ENCODE assay signal across 22 cellular contexts in genomic region chr1:170567214-170567613, GRCh38. TPM values are rescaled to one million over a fixed set of nuclear protein-coding genes. Genes with fewer than 3 reads are reported as not detected.
DNase-seq lines count a peak whose midpoint lies in the region; ATAC-seq, FAIRE-seq and TF ChIP-seq lines count a peak whose summit lies in the region.
"Had no signal": no experiment of that assay in that cellular context is flagged by ENCODE, and none has a peak within 500 bp of the region (broad histone marks: within the 10 kb centered on the region; RNA-seq: fewer than 3 reads in every experiment).

No MANE protein-coding gene starts in this region.

- BruUV-seq in IMR-90 (replicated peaks; lab: Mats Ljungman, UMichigan), result no TSS peak

- no peak for TF ChIP-seq RAD21 in IMR-90 (IDR thresholded peaks at IDR 0.05; ENCODE audit: low read length)

- no peak overlapping the region for H4K5ac ChIP-seq in IMR-90 (ENCODE audit: low read depth, low read length)

- H4K8ac ChIP-seq in IMR-90 (ENCODE audit: low read depth in 2 of 2, low read length in 2 of 2), result no peak overlapping the region

- no peak overlapping the region for H3K23ac ChIP-seq in IMR-90 (ENCODE audit: low read depth, low read length)

- TF ChIP-seq POLR2A in IMR-90 (IDR thresholded peaks at IDR 0.05; ENCODE audit: low read depth, low read length), result no peak

- peak overlapping the region; percentile 30; the same call in 1 of the 2 replicates for H2AK5ac ChIP-seq in IMR-90 (ENCODE audit: low read depth, low read length)

- no peak overlapping the region for H2AFZ ChIP-seq in IMR-90 (replicated peaks; ENCODE audit: low read length, poor library complexity)

- H2BK15ac ChIP-seq in IMR-90 (ENCODE audit: low read depth, low read length), result no peak overlapping the region

- no peaks in the 10 kb centered on the region; a peak in 1 of 4 replicates for H3K79me1 ChIP-seq in IMR-90 (ENCODE audit: low read depth in 1 of 2, low read length in 2 of 2)

- POLR2A ChIA-PET in IMR-90 (lab: Charles Lee; ENCODE audit: unreplicated experiment), result no interaction called here

- H3K4me2 ChIP-seq in IMR-90 (ENCODE audit: low read depth, low read length), result no peak overlapping the region
- H3K4me2 ChIP-seq: BLaER1 had no signal

- TF ChIP-seq CTCF in IMR-90 (conservative IDR thresholded peaks at IDR 0.05; ENCODE audit: low read depth, low read length) (no peak), chondrocyte (IDR thresholded peaks at IDR 0.05) (no peak), osteocyte (IDR thresholded peaks at IDR 0.05) (no peak), GM10266 (IDR thresholded peaks at IDR 0.05; ENCODE audit: control insufficient read depth, insufficient read depth, low read depth, missing control alignments) (no peak)

- no peaks in the 10 kb centered on the region for H3K9me3 ChIP-seq in IMR-90 (ENCODE audit: control insufficient read depth, insufficient read depth, low read length)
- H3K9me3 ChIP-seq: BLaER1 had no signal

- H3K36me3 ChIP-seq in IMR-90 (ENCODE audit: control insufficient read depth, insufficient read depth, low read length), result no peaks in the 10 kb centered on the region
- H3K36me3 ChIP-seq: BLaER1 had no signal

- H2BK120ac ChIP-seq in IMR-90 (ENCODE audit: low read depth, low read length), result 0 out of 2 replicates have a peak overlapping the region, but pooled peaks have one; percentile 21

- H3K4me3 ChIP-seq in IMR-90 (ENCODE audit: insufficient read depth, low read depth, low read length), result no peak overlapping the region
- H3K4me3 ChIP-seq: BLaER1, GM12878 had no signal

- H3K14ac ChIP-seq in IMR-90 (replicated peaks; ENCODE audit: low read depth, low read length), result no peak overlapping the region

- in situ Hi-C loops in IMR-90 (cut with MboI; ENCODE audit: low sequenced_read_pairs), result no loop called here

- no peaks in the 10 kb centered on the region for H4K20me1 ChIP-seq in IMR-90 (ENCODE audit: insufficient read depth, low read length)
- H4K20me1 ChIP-seq: BLaER1 had no signal

- no peak overlapping the region for H3K9ac ChIP-seq in IMR-90 (ENCODE audit: low read depth, low read length)
- H3K9ac ChIP-seq: BLaER1 had no signal

- H3K18ac ChIP-seq in IMR-90 (ENCODE audit: low read depth, low read length), result no peak overlapping the region; the same call in 1 of the 2 replicates

- H3K27me3 ChIP-seq in IMR-90 (ENCODE audit: control insufficient read depth, insufficient read depth, low read length), result no peaks in the 10 kb centered on the region
- H3K27me3 ChIP-seq: BLaER1 had no signal

- H3K9me3 Mint-ChIP-seq in chondrocyte (ENCODE audit: low read depth) (peaks cover 20% of the 10 kb centered on the region), osteocyte (ENCODE audit: unreplicated experiment) (peaks cover 20% of the 10 kb centered on the region)

- H3K56ac ChIP-seq in IMR-90 (ENCODE audit: extremely low read depth, insufficient read depth, low read length), result no peak overlapping the region

- CTCF ChIA-PET in IMR-90 (lab: Yijun Ruan, JAX), result no interaction called here

- H2AK9ac ChIP-seq in IMR-90 (replicated peaks; ENCODE audit: low read depth, low read length, poor library complexity), result no peak overlapping the region

- 62% methylated on average over 2 of the region's 3 CpGs; no CpG with 5 or more reads in 1 of the 2 experiments for WGBS in IMR-90 (ENCODE audit: extremely low coverage in 2 of 2, insufficient read length in 1 of 2), 2 experiments

- no peak overlapping the region for H3K4ac ChIP-seq in IMR-90 (ENCODE audit: low read depth, low read length)

- H2BK5ac ChIP-seq in IMR-90 (ENCODE audit: low read depth, low read length, poor library complexity, severe bottlenecking), result no peak overlapping the region

- peaks cover 14% of the 10 kb centered on the region for H3K4me1 ChIP-seq in IMR-90 (ENCODE audit: control insufficient read depth, insufficient read depth, low read length)
- H3K4me1 ChIP-seq: Caco-2 had no signal

- H3K27ac ChIP-seq in IMR-90 (ENCODE audit: insufficient read depth, low read length), result no peak overlapping the region
- H3K27ac ChIP-seq: BLaER1, C4-2B had no signal

- H3K36me3 Mint-ChIP-seq in chondrocyte (ENCODE audit: low read depth) (peaks cover 13% of the 10 kb centered on the region), osteocyte (ENCODE audit: unreplicated experiment) (peaks cover 10% of the 10 kb centered on the region)
- H3K36me3 Mint-ChIP-seq: CD4-positive, CD25-positive, alpha-beta regulatory T cell; CD8-positive, alpha-beta T cell had no signal

- no peak for ATAC-seq in IMR-90 (ENCODE audit: low read depth)
- no peak for ATAC-seq in sciatic nerve
- ATAC-seq in HG02973 (IDR thresholded peaks at IDR 0.05; ENCODE audit: unreplicated experiment), result no peak
- ATAC-seq: CD8-positive, alpha-beta T cell; GM12878 had no signal

- H3K27me3 Mint-ChIP-seq in chondrocyte (ENCODE audit: low read depth) (no peaks in the 10 kb centered on the region), osteocyte (ENCODE audit: unreplicated experiment) (no peaks in the 10 kb centered on the region)

- H3K9me1 ChIP-seq in IMR-90 (ENCODE audit: insufficient read depth, low read length), result peaks cover 6% of the 10 kb centered on the region; the same call in 1 of the 2 replicates

- H4K91ac ChIP-seq in IMR-90 (ENCODE audit: insufficient read depth, low read depth, low read length), result no peak overlapping the region

- FAIRE-seq in frontal cortex (lab: Jason Lieb, UNC), result no peak
- FAIRE-seq: G401.6, GM12878, GM19239, H54 had no signal

- peak overlapping the region; percentile 55 for H3K27ac Mint-ChIP-seq in chondrocyte (ENCODE audit: unreplicated experiment)
- H3K27ac Mint-ChIP-seq in osteocyte (ENCODE audit: unreplicated experiment), result peak overlapping the region; percentile 98
- H3K27ac Mint-ChIP-seq: B cell; CD4-positive, CD25-positive, alpha-beta regulatory T cell; CD8-positive, alpha-beta T cell had no signal

- peaks cover 59% of the 10 kb centered on the region for H3K4me1 Mint-ChIP-seq in chondrocyte (ENCODE audit: low read depth)
- peaks cover 63% of the 10 kb centered on the region for H3K4me1 Mint-ChIP-seq in osteocyte (ENCODE audit: unreplicated experiment)
- H3K4me1 Mint-ChIP-seq: B cell had no signal

- no peak overlapping the region for H2BK20ac ChIP-seq in IMR-90 (ENCODE audit: low read depth, low read length)

- dilution Hi-C loops in IMR-90 (cut with HindIII; ENCODE audit: low sequenced_read_pairs, unreplicated experiment), result no loop called here

- H3K4me3 Mint-ChIP-seq in chondrocyte (ENCODE audit: unreplicated experiment) (no peak overlapping the region), osteocyte (ENCODE audit: unreplicated experiment) (peak overlapping the region; percentile 15)
- H3K4me3 Mint-ChIP-seq: B cell; CD4-positive, CD25-positive, alpha-beta regulatory T cell; CD8-positive, alpha-beta T cell had no signal

- intact Hi-C loops in IMR-90 (cut with micrococcal nuclease) (no loop called here), sciatic nerve (cut with DNase I) (no loop called here)

- no peak for DNase-seq in IMR-90
- no peak for DNase-seq in chondrocyte (ENCODE audit: low spot score)
- DNase-seq in fibroblast of gingiva (ENCODE audit: low read depth), result peak; percentile 65
- DNase-seq in osteocyte (ENCODE audit: extremely low spot score, unreplicated experiment), result no peak
- DNase-seq in sciatic nerve (ENCODE audit: low spot score), result no peak
- no peak for DNase-seq in frontal cortex (ENCODE audit: low spot score in 2 of 2)
- no peak for DNase-seq in GM10266 (ENCODE audit: extremely low spot score)
- DNase-seq: Caco-2; CD4-positive, CD25-positive, alpha-beta regulatory T cell; CD8-positive, alpha-beta T cell; DMS153; DND-41; GOT3; HCEC 1CT had no signal

TF ChIP-seq in IMR-90, 13 proteins besides CTCF, POLR2A, EP300 and RAD21:
- TF ChIP-seq SMC3 (IDR thresholded peaks at IDR 0.05; ENCODE audit: low read depth, low read length), result no peak
- no peak for TF ChIP-seq ELK1 (IDR thresholded peaks at IDR 0.05; ENCODE audit: borderline replicate concordance, low read depth, low read length)
- TF ChIP-seq MAZ (IDR thresholded peaks at IDR 0.05; ENCODE audit: borderline replicate concordance, low read depth, low read length), result no peak
- TF ChIP-seq NFE2L2 (IDR thresholded peaks at IDR 0.05; ENCODE audit: low read depth, low read length), result no peak
- no peak for TF ChIP-seq RCOR1 (IDR thresholded peaks at IDR 0.05; ENCODE audit: insufficient replicate concordance, low read length)
- no peak for TF ChIP-seq FOS (IDR thresholded peaks at IDR 0.05; ENCODE audit: low read depth, low read length)
- TF ChIP-seq MXI1 (IDR thresholded peaks at IDR 0.05; ENCODE audit: borderline replicate concordance, low read depth, low read length), result no peak
- no peak for TF ChIP-seq CHD1 (IDR thresholded peaks at IDR 0.05; ENCODE audit: low read depth, low read length)
- TF ChIP-seq USF2 (IDR thresholded peaks at IDR 0.05; ENCODE audit: low read depth, low read length), result no peak
- TF ChIP-seq RFX5 (IDR thresholded peaks at IDR 0.05; ENCODE audit: low read depth, low read length), result no peak
- TF ChIP-seq BHLHE40 (IDR thresholded peaks at IDR 0.05; ENCODE audit: low read depth, low read length), result no peak
- no peak for TF ChIP-seq CEBPB (IDR thresholded peaks at IDR 0.05; ENCODE audit: low read depth, low read length)
- TF ChIP-seq MAFK (IDR thresholded peaks at IDR 0.05; ENCODE audit: low read depth, low read length), result no peak

RNA-seq across cellular contexts. Expression of gene GORAB, which starts 35.2 kb away (rescaled TPM):
- 11.3 and 17.2 TPM in 2 replicates for total RNA-seq in IMR-90 (2012; rRNA removed)
- 11.0 and 14.0 TPM in 2 replicates for polyA plus RNA-seq in IMR-90 (2012; rRNA removed)
- 1.2 and 1.7 TPM in 2 replicates for polyA plus RNA-seq in IMR-90 (2012; cell fraction: cytosol; rRNA removed)
- 4.9 and 81.0 TPM in 2 replicates for polyA plus RNA-seq in IMR-90 (2012; cell fraction: nucleus; rRNA removed; ENCODE audit: low replicate concordance)
- total RNA-seq in chondrocyte, result 16.2 to 22.6 TPM (median 16.9 TPM) in 3 replicates
- total RNA-seq in osteocyte, result 20.8 and 22.2 TPM in 2 replicates
- total RNA-seq in sciatic nerve, result 15.3 TPM
- 14.3 TPM for total RNA-seq in frontal cortex
